Comparison of ENCODE assay signal across 9 cellular contexts in genomic region chr1:101240041-101240430, GRCh38. TPM values are rescaled to one million over a fixed set of nuclear protein-coding genes. Genes with fewer than 3 reads are reported as not detected.
DNase-seq lines count a peak whose midpoint lies in the region; ATAC-seq, FAIRE-seq and TF ChIP-seq lines count a peak whose summit lies in the region.
"Had no signal": no experiment of that assay in that cellular context is flagged by ENCODE, and none has a peak within 500 bp of the region (broad histone marks: within the 10 kb centered on the region; RNA-seq: fewer than 3 reads in every experiment).

No MANE protein-coding gene starts in this region.

- peaks cover 60% of the 10 kb centered on the region for H3K4me1 ChIP-seq in CD8-positive, alpha-beta T cell (ENCODE audit: insufficient read depth, low read length)
- H3K4me1 ChIP-seq in H1 (replicated peaks in 1 of 4; ENCODE audit: control insufficient read depth in 3 of 4, insufficient read depth in 4 of 4, low read length in 3 of 4) (peaks cover 0 to 8% (median 5%) of the 10 kb centered on the region in 4 experiments; a peak in 5 of 7 replicates), parathyroid adenoma (no peaks in the 10 kb centered on the region)

- H3K27me3 Mint-ChIP-seq in CD8-positive, alpha-beta T cell (ENCODE audit: low read depth) = no peaks in the 10 kb centered on the region
- no peaks in the 10 kb centered on the region for H3K27me3 Mint-ChIP-seq in T-cell

- peaks cover 78% of the 10 kb centered on the region for H3K36me3 Mint-ChIP-seq in CD8-positive, alpha-beta T cell
- peaks cover 60% of the 10 kb centered on the region for H3K36me3 Mint-ChIP-seq in T-cell

- H2BK120ac ChIP-seq in H1 (replicated peaks; ENCODE audit: low read depth, low read length) = no peak overlapping the region

- CTCF ChIA-PET in CD8-positive, alpha-beta T cell (lab: Charles Lee) = interaction anchor here (0.8 to 17.1 kb wide), 14 partner anchors 10 to 319 kb away, joined by 3 to 405 read pairs (median 12); no protein-coding TSS in a partner anchor
- CTCF ChIA-PET in T-cell (lab: Charles Lee) = interaction anchor here (0.6 to 4.7 kb wide), 20 partner anchors 11 to 324 kb away, joined by 3 to 82 read pairs (median 3); no protein-coding TSS in a partner anchor
- CTCF ChIA-PET in H1 (lab: Charles Lee; ENCODE audit: partially characterized antibody) = interaction anchor here (0.6 to 3.9 kb wide), 11 partner anchors 7 to 319 kb away, joined by 3 to 39 read pairs (median 4); no protein-coding TSS in a partner anchor

- no peak for TF ChIP-seq RAD21 in H1 (IDR thresholded peaks at IDR 0.05 in 1 of 2, conservative IDR thresholded peaks at IDR 0.05 in 1 of 2; ENCODE audit: low read depth in 2 of 2, low read length in 2 of 2)

- FAIRE-seq in H1 (lab: Jason Lieb, UNC) = no peak

- POLR2A ChIA-PET in CD8-positive, alpha-beta T cell (lab: Charles Lee) = interaction anchor here (0.6 to 6.6 kb wide), 19 partner anchors 8 to 317 kb away, joined by 3 to 56 read pairs (median 5); no protein-coding TSS in a partner anchor
- POLR2A ChIA-PET in T-cell (lab: Charles Lee) (interaction anchor here (0.5 to 1.8 kb wide), 6 partner anchors 7 to 316 kb away, joined by 3 to 7 read pairs (median 4); no protein-coding TSS in a partner anchor), H1 (lab: Charles Lee; ENCODE audit: partially characterized antibody) (no interaction called here)

- H2BK5ac ChIP-seq in H1 (ENCODE audit: low read depth, low read length) = no peak overlapping the region

- no peak overlapping the region for H4K91ac ChIP-seq in H1 (replicated peaks; ENCODE audit: insufficient read length, low read length)

- H2AFZ ChIP-seq in H1 (ENCODE audit: low read length) (no peak overlapping the region), parathyroid adenoma (no peak overlapping the region)

- H3K27ac ChIP-seq in CD8-positive, alpha-beta T cell (ENCODE audit: low read depth, low read length) = peak overlapping the region; percentile 71
- H3K27ac ChIP-seq in H1 (ENCODE audit: low read depth, low read length) (no peak overlapping the region), parathyroid adenoma (peak overlapping the region; percentile 56)

- no peak overlapping the region for H3K56ac ChIP-seq in H1 (replicated peaks; ENCODE audit: insufficient read length, low read depth, low read length)

- no peaks in the 10 kb centered on the region for H4K20me1 ChIP-seq in H1 (replicated peaks in 1 of 2; ENCODE audit: control insufficient read depth in 1 of 2, insufficient read depth in 2 of 2, low read length in 2 of 2)

- intact Hi-C loops in CD8-positive, alpha-beta T cell (cut with DNase I, micrococcal nuclease) = loop anchor here in 1 of 2 experiments (5.0 kb wide), 1 partner anchor 117 kb away; no protein-coding TSS in a partner anchor

- no peak overlapping the region for H3K18ac ChIP-seq in H1 (ENCODE audit: extremely low read depth, low read length)

- H3K4ac ChIP-seq in H1 (replicated peaks; ENCODE audit: insufficient read length, low read depth, low read length) = no peak overlapping the region

- H2BK12ac ChIP-seq in H1 (ENCODE audit: low read depth, low read length) = no peak overlapping the region

- H3K9ac ChIP-seq in H1 (replicated peaks in 1 of 4; ENCODE audit: extremely low read depth in 1 of 4, low read depth in 3 of 4, low read length in 3 of 4) (no peak overlapping the region), parathyroid adenoma (no peak overlapping the region)

- TF ChIP-seq POLR2A in H1 (IDR thresholded peaks at IDR 0.05; ENCODE audit: control extremely low read depth in 1 of 2, low read depth in 2 of 2, low read length in 2 of 2) = no peak

- H3K9me3 ChIP-seq in CD8-positive, alpha-beta T cell (ENCODE audit: low read length) = no peaks in the 10 kb centered on the region
- H3K9me3 ChIP-seq in H1 (ENCODE audit: insufficient read depth in 2 of 2, low read depth in 1 of 2, low read length in 1 of 2) (no peaks in the 10 kb centered on the region), parathyroid adenoma (ENCODE audit: control insufficient read depth, low read length) (no peaks in the 10 kb centered on the region)

- 94% methylated on average over 10 of the region's 10 CpGs; no CpG with 5 or more reads in 1 of the 2 experiments for WGBS in H1 (ENCODE audit: extremely low coverage in 1 of 2, insufficient coverage in 1 of 2, insufficient read length in 1 of 2, insufficient replicate concordance in 2 of 2, low coverage in 1 of 2, low lambda C conversion rate in 2 of 2, missing lambda C conversion rate in 1 of 2), 2 experiments

- H3K9me3 Mint-ChIP-seq in CD8-positive, alpha-beta T cell = no peaks in the 10 kb centered on the region
- H3K9me3 Mint-ChIP-seq in T-cell = no peaks in the 10 kb centered on the region

- H2AK5ac ChIP-seq in H1 (ENCODE audit: low read depth, low read length) = no peak overlapping the region

- TF ChIP-seq CTCF in CD8-positive, alpha-beta T cell (IDR thresholded peaks at IDR 0.05) = no peak
- TF ChIP-seq CTCF in H1 (IDR thresholded peaks at IDR 0.05; ENCODE audit: control extremely low read depth in 1 of 3, insufficient read depth in 1 of 3, low read depth in 1 of 3, low read length in 3 of 3) = no peak
- TF ChIP-seq CTCF in parathyroid adenoma (IDR thresholded peaks at IDR 0.05) = no peak

- H3K79me1 ChIP-seq in H1 (ENCODE audit: low read depth, low read length) = no peaks in the 10 kb centered on the region

- H3K36me3 ChIP-seq in CD8-positive, alpha-beta T cell (ENCODE audit: insufficient read depth, low read length) = peaks cover 31% of the 10 kb centered on the region
- H3K36me3 ChIP-seq in H1 (ENCODE audit: control insufficient read depth in 2 of 4, insufficient read depth in 4 of 4, low read length in 3 of 4) (peaks cover 0 to 2% (median 0%) of the 10 kb centered on the region in 4 experiments; a peak in 1 of 8 replicates), parathyroid adenoma (ENCODE audit: control insufficient read depth, insufficient read depth, low read length) (no peaks in the 10 kb centered on the region)

- no peak overlapping the region for H3K23ac ChIP-seq in H1 (ENCODE audit: insufficient read length)

- H3K79me2 ChIP-seq in H1 (ENCODE audit: control insufficient read depth in 1 of 2, insufficient read depth in 2 of 2, low read length in 2 of 2) (no peaks in the 10 kb centered on the region), parathyroid adenoma (no peaks in the 10 kb centered on the region)

- TF ChIP-seq EP300 in H1 (IDR thresholded peaks at IDR 0.05; ENCODE audit: borderline replicate concordance in 1 of 2, low read depth in 2 of 2, low read length in 2 of 2) = no peak

- H2BK15ac ChIP-seq in H1 (ENCODE audit: low read length) = 0 out of 2 replicates have a peak overlapping the region, but pooled peaks have one; percentile 29

- H3K4me3 ChIP-seq in CD8-positive, alpha-beta T cell (ENCODE audit: low read depth, low read length) = peak overlapping the region; percentile 50
- H3K4me3 ChIP-seq in H1 (ENCODE audit: extremely low read depth in 1 of 4, insufficient read depth in 2 of 4, low read depth in 3 of 4, low read length in 4 of 4) (no peak overlapping the region), parathyroid adenoma (ENCODE audit: low read depth, low read length) (no peak overlapping the region)

- H3K27ac Mint-ChIP-seq in CD8-positive, alpha-beta T cell = peak overlapping the region; percentile 98
- peak overlapping the region; percentile 98 to 100 for H3K27ac Mint-ChIP-seq in T-cell

- H4K5ac ChIP-seq in H1 (ENCODE audit: insufficient read length, low read depth, low read length) = no peak overlapping the region

- H2BK20ac ChIP-seq in H1 (ENCODE audit: low read length) = no peak overlapping the region

- H3K27me3 ChIP-seq in CD8-positive, alpha-beta T cell (ENCODE audit: insufficient read depth, low read length) = no peaks in the 10 kb centered on the region
- H3K27me3 ChIP-seq in H1 (replicated peaks in 1 of 4; ENCODE audit: control insufficient read depth in 3 of 4, extremely low read depth in 1 of 4, insufficient read depth in 3 of 4, low read length in 3 of 4) = peaks cover 0 to 24% (median 13%) of the 10 kb centered on the region in 4 experiments; a peak in 5 of 7 replicates
- no peaks in the 10 kb centered on the region for H3K27me3 ChIP-seq in parathyroid adenoma (ENCODE audit: control insufficient read depth, insufficient read depth, low read length)

- no peak overlapping the region for H3K14ac ChIP-seq in H1 (ENCODE audit: insufficient read length)

- no peak for ATAC-seq in CD8-positive, alpha-beta T cell
- ATAC-seq in T-cell (replicated peaks in 1 of 4) (no peak), HG02571 (IDR thresholded peaks at IDR 0.05; ENCODE audit: unreplicated experiment) (no peak)

- peaks cover 67% of the 10 kb centered on the region for H3K4me1 Mint-ChIP-seq in CD8-positive, alpha-beta T cell (ENCODE audit: low read depth)
- peaks cover 60 to 72% (median 61%) of the 10 kb centered on the region in 3 donors for H3K4me1 Mint-ChIP-seq in T-cell

- H3K4me3 Mint-ChIP-seq in CD8-positive, alpha-beta T cell = peak overlapping the region; percentile 99
- peak overlapping the region; percentile 97 to 99 (median 98) for H3K4me3 Mint-ChIP-seq in T-cell

- no peak overlapping the region for H4K8ac ChIP-seq in H1 (ENCODE audit: extremely low read depth, insufficient read depth, low read length)

- no peak for DNase-seq in CD8-positive, alpha-beta T cell
- peak in 4 of 34 experiments; percentile 7 to 14 (median 8) for DNase-seq in T-cell
- DNase-seq in H1 (ENCODE audit: low read depth in 1 of 2, low spot score in 2 of 2) = no peak
- no peak for DNase-seq in H4 (ENCODE audit: low spot score)
- DNase-seq in OCI-M1 (lab: John Stamatoyannopoulos, UW) = no peak
- DNase-seq: Calu3, mesenchymal stem cell had no signal

- peaks cover 18% of the 10 kb centered on the region for H3K23me2 ChIP-seq in H1 (ENCODE audit: low read depth, low read length)

- H3K4me2 ChIP-seq in H1 (ENCODE audit: insufficient read depth in 1 of 2, low read depth in 2 of 2, low read length in 2 of 2) (no peak overlapping the region), parathyroid adenoma (ENCODE audit: low read length) (no peak overlapping the region)

TF ChIP-seq in H1, 55 proteins besides CTCF, POLR2A, EP300 and RAD21 (continues in another document):
- TF ChIP-seq CTBP2 (IDR thresholded peaks at IDR 0.05; ENCODE audit: borderline replicate concordance, insufficient read depth, insufficient read length, low read length) = no peak
- no peak for TF ChIP-seq CBX8 (IDR thresholded peaks at IDR 0.05; ENCODE audit: borderline replicate concordance, low read depth, low read length)
- no peak for TF ChIP-seq TCF12 (IDR thresholded peaks at IDR 0.05; ENCODE audit: low read depth, low read length)

RNA-seq across cellular contexts. Expression of gene S1PR1, which starts 3.2 kb away (rescaled TPM):
- 100 to 1,000 TPM; 416 to 420 TPM for total RNA-seq in CD8-positive, alpha-beta T cell
- 100 to 1,000 TPM; 178 to 368 (median 354) TPM for total RNA-seq in T-cell
- total RNA-seq in H1 (2021; fragmentation: NEBNext Ultra II Directional; extraction: Animal tissue kit (Norgen Biotek cat#: 25700)) = 3.1 and 3.5 TPM in 2 replicates
- 4.7 and 5.5 TPM in 2 replicates for polyA plus RNA-seq in H1 (2011; rRNA removed)
- polyA plus RNA-seq in H1 (2011; cell fraction: cytosol; rRNA removed) = 3.7 TPM
- 6.2 TPM for polyA plus RNA-seq in H1 (2011; cell fraction: nucleus; rRNA removed)
- polyA plus RNA-seq in H1 (2012, experiment 1 of 2) = 2.0 to 3.5 TPM (median 2.6 TPM) in 4 replicates
- 1.3 TPM for polyA plus RNA-seq in H1 (2012, experiment 2 of 2)
- polyA plus RNA-seq in H1 (2013, experiment 1 of 2) = 3.3 TPM
- 3.7 TPM for polyA plus RNA-seq in H1 (2013, experiment 2 of 2)
- 6.7 and 8.4 TPM in 2 replicates for polyA minus RNA-seq in H1 (2011; rRNA and poly(A)+ RNA removed)
- 3.3 TPM for polyA minus RNA-seq in H1 (2011; cell fraction: cytosol; rRNA and poly(A)+ RNA removed)
- 10.8 TPM for polyA minus RNA-seq in H1 (2011; cell fraction: nucleus; rRNA and poly(A)+ RNA removed)
- total RNA-seq in H4 (2014; rRNA removed; shearing (Covaris generic)) = 3.2 and 4.9 TPM in 2 replicates
- total RNA-seq: Calu3 had no signal

Comparison
In these comparisons a context has a peak if more than half of its experiments do, and no peak if none do; other contexts are left out.
1. RNA of gene S1PR1, which starts 3.2 kb away (total RNA-seq): 416 to 420 TPM in CD8-positive, alpha-beta T cell and 178 to 368 TPM in T-cell; 3.2 to 4.9 TPM in H4 and 3.1 to 3.5 TPM in H1; every median in the first group is over 10 times any median in the second.